In the genomic region with DNA sequence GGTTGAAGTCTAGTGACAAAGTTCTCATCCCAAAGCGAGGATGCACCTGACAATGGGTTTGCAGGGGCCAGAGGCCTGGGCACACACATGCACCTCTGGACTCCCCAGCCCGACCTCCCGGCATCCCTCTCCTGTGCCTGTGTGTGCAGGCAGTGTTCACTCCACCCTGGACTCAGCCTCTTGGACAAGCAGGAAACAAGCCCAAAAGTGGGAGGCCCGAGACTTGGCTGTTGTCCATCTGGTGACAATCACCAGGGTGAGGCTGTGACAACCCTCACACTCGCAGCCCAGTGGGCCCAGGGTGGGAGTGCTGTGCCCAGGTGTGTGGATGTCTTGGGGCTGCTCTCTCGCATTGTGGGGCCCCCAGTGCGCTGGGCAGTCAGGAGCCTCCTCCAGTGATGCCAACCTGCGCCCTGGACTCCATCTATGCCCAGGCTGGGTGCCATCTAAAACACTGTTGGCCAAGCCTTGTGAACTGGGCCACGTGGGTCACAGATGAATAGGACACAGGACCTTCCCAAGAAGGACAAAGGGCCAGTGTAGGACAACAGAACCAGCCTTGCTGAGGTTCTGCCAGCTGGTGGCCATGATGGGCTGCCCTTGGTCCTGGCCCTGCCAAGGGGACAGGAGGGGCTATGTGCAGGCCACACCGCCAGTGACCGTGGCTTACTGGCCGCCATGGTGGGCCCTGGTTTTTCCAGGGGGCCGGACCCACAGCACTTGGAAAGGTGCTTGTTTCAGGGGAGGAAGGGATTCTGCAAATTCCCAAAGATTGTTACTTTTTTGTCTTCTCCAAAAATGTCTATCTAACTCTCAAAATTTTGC, we compare ENCODE assay signal across 20 cellular contexts.
A peak's percentile ranks its signal among the peaks of the same experiment; 100 is the strongest.
DNase-seq lines count a peak whose midpoint lies in the region; TF ChIP-seq lines count a peak whose summit lies in the region.
"Had no signal": no experiment of that assay in that cellular context is flagged by ENCODE, and none has a peak within 500 bp of the region (broad histone marks: within the 10 kb centered on the region; RNA-seq: fewer than 3 reads in every experiment).

No MANE protein-coding gene starts in this region.

- no peak overlapping the region for H3K4me3 ChIP-seq in coronary artery
- no peak overlapping the region for H3K4me3 ChIP-seq in neural progenitor cell
- H3K4me3 ChIP-seq in stomach: no peak overlapping the region
- H3K4me3 ChIP-seq: HAP-1, Peyer's patch had no signal

- H3K27ac ChIP-seq in coronary artery (no peak overlapping the region), neural progenitor cell (no peak overlapping the region), stomach (no peak overlapping the region)
- H3K27ac ChIP-seq: C4-2B, Peyer's patch had no signal

- no peak overlapping the region for H3K4me2 ChIP-seq in neural progenitor cell

- no peak for TF ChIP-seq EP300 in stomach (IDR thresholded peaks at IDR 0.05)

- intact Hi-C loops in CD14-positive monocyte (cut with micrococcal nuclease) (no loop called here), stomach (cut with DNase I; ENCODE audit: low total_unique reads) (no loop called here)

- no peak for TF ChIP-seq CTCF in CD14-positive monocyte (IDR thresholded peaks at IDR 0.05)
- TF ChIP-seq CTCF in coronary artery (IDR thresholded peaks at IDR 0.05): no peak
- TF ChIP-seq CTCF in neural progenitor cell (IDR thresholded peaks at IDR 0.05): no peak
- no peak for TF ChIP-seq CTCF in stomach (IDR thresholded peaks at IDR 0.05)

- CTCF ChIA-PET in activated CD4-positive, alpha-beta memory T cell treated with anti-CD3 and anti-CD28 coated beads, Interleukin-2, amount 10 ng/mL, durations not matched to agents 7 days and 5 days (lab: Charles Lee): no interaction called here

- POLR2A ChIA-PET in activated CD4-positive, alpha-beta memory T cell treated with anti-CD3 and anti-CD28 coated beads, Interleukin-2, amount 10 ng/mL, durations not matched to agents 7 days and 5 days (lab: Charles Lee): no interaction called here

- H3K79me2 ChIP-seq in neural progenitor cell (ENCODE audit: low read depth): no peaks in the 10 kb centered on the region

- WGBS in stomach, 5 donors: 68 to 79% (median 76%) methylated on average over 8 to 13 of the region's 13 CpGs

- no peaks in the 10 kb centered on the region for H4K20me1 ChIP-seq in neural progenitor cell (ENCODE audit: low read depth)

- H3K27ac Mint-ChIP-seq in CD14-positive monocyte (no peak overlapping the region), neural progenitor cell (peak overlapping the region; percentile 25)
- no peak overlapping the region for H3K27ac Mint-ChIP-seq in activated CD4-positive, alpha-beta memory T cell treated with anti-CD3 and anti-CD28 coated beads, Interleukin-2, amount 10 ng/mL, durations not matched to agents 7 days and 5 days

- H3K4me1 ChIP-seq in neural progenitor cell (no peaks in the 10 kb centered on the region), stomach (peaks cover 0 to 4% (median 0%) of the 10 kb centered on the region in 4 donors)
- H3K4me1 ChIP-seq: HAP-1, Peyer's patch had no signal

- H3K4me3 Mint-ChIP-seq in CD14-positive monocyte (no peak overlapping the region), neural progenitor cell (no peak overlapping the region)
- no peak overlapping the region for H3K4me3 Mint-ChIP-seq in activated CD4-positive, alpha-beta memory T cell treated with anti-CD3 and anti-CD28 coated beads, Interleukin-2, amount 10 ng/mL, durations not matched to agents 7 days and 5 days

- no peak for TF ChIP-seq POLR2A in stomach (IDR thresholded peaks at IDR 0.05)

- H3K9me3 ChIP-seq in neural progenitor cell (ENCODE audit: low read depth) (no peaks in the 10 kb centered on the region), stomach (no peaks in the 10 kb centered on the region)
- H3K9me3 ChIP-seq: HAP-1, Peyer's patch had no signal

- H2AFZ ChIP-seq in neural progenitor cell (replicated peaks): no peak overlapping the region

- no peaks in the 10 kb centered on the region for H3K36me3 ChIP-seq in neural progenitor cell
- H3K36me3 ChIP-seq in stomach: no peaks in the 10 kb centered on the region
- H3K36me3 ChIP-seq: HAP-1, Peyer's patch had no signal

- no peaks in the 10 kb centered on the region for H3F3A ChIP-seq in neural progenitor cell (ENCODE audit: low read depth)

- peaks cover 0 to 5% (median 2%) of the 10 kb centered on the region in 3 donors for H3K27me3 Mint-ChIP-seq in CD14-positive monocyte (ENCODE audit: low read depth in 3 of 3)
- H3K27me3 Mint-ChIP-seq in neural progenitor cell (ENCODE audit: insufficient read depth, low read depth): peaks cover 6% of the 10 kb centered on the region
- no peaks in the 10 kb centered on the region for H3K27me3 Mint-ChIP-seq in activated CD4-positive, alpha-beta memory T cell treated with anti-CD3 and anti-CD28 coated beads, Interleukin-2, amount 10 ng/mL, durations not matched to agents 7 days and 5 days

- H3K9ac ChIP-seq in neural progenitor cell: no peak overlapping the region

- H3K36me3 Mint-ChIP-seq in CD14-positive monocyte (no peaks in the 10 kb centered on the region), neural progenitor cell (no peaks in the 10 kb centered on the region)
- H3K36me3 Mint-ChIP-seq in activated CD4-positive, alpha-beta memory T cell treated with anti-CD3 and anti-CD28 coated beads, Interleukin-2, amount 10 ng/mL, durations not matched to agents 7 days and 5 days (ENCODE audit: low read depth): no peaks in the 10 kb centered on the region

- H3K9me3 Mint-ChIP-seq in CD14-positive monocyte (peaks cover 0 to 3% (median 0%) of the 10 kb centered on the region in 7 donors), neural progenitor cell (no peaks in the 10 kb centered on the region)
- H3K9me3 Mint-ChIP-seq in activated CD4-positive, alpha-beta memory T cell treated with anti-CD3 and anti-CD28 coated beads, Interleukin-2, amount 10 ng/mL, durations not matched to agents 7 days and 5 days: peaks cover 3% of the 10 kb centered on the region

- H3K4me1 Mint-ChIP-seq in CD14-positive monocyte (no peaks in the 10 kb centered on the region), neural progenitor cell (peaks cover 18% of the 10 kb centered on the region)
- H3K4me1 Mint-ChIP-seq in activated CD4-positive, alpha-beta memory T cell treated with anti-CD3 and anti-CD28 coated beads, Interleukin-2, amount 10 ng/mL, durations not matched to agents 7 days and 5 days: no peaks in the 10 kb centered on the region

- no peaks in the 10 kb centered on the region for H3K27me3 ChIP-seq in neural progenitor cell
- peaks cover 0 to 9% (median 3%) of the 10 kb centered on the region in 3 donors for H3K27me3 ChIP-seq in stomach
- H3K27me3 ChIP-seq: Peyer's patch had no signal

- DNase-seq in CD14-positive monocyte (ENCODE audit: low spot score): peak; percentile 36
- peak; percentile 57 for DNase-seq in coronary artery (ENCODE audit: low spot score)
- DNase-seq in neural progenitor cell (ENCODE audit: low spot score): no peak
- peak; percentile 21 for DNase-seq in stomach
- DNase-seq in hippocampal formation (lab: John Stamatoyannopoulos, UW): no peak
- no peak for DNase-seq in NCI-H526 (lab: John Stamatoyannopoulos, UW)
- DNase-seq in activated CD4-positive, alpha-beta memory T cell treated with anti-CD3 and anti-CD28 coated beads, Interleukin-2, amount 10 ng/mL, durations not matched to agents 7 days and 5 days: no peak
- no peak for DNase-seq in NCI-H2171 (lab: John Stamatoyannopoulos, UW)
- DNase-seq: DND-41; MM.1S; NCI-H1092; NCI-H1436 treated with DMSO at 0.1 percent for 48 hours; NCI-H2029; NCI-H2171 treated with DMSO at 0.1 percent for 48 hours; NCI-H446; NCI-H748 treated with DMSO at 0.1 percent for 48 hours; NK-92 treated with Interleukin-12 subunit alpha and Interleukin-12 subunit beta, amount 100 ng/mL, for 24 hours had no signal

Comparison
In these comparisons a context has a peak if more than half of its experiments do, and no peak if none do; other contexts are left out.
1. DNase-seq: peak in CD14-positive monocyte (single experiment), coronary artery (single experiment) and stomach (single experiment); none in neural progenitor cell (single experiment), hippocampal formation (0 of 2), NCI-H526 (0 of 2), activated CD4-positive, alpha-beta memory T cell treated with anti-CD3 and anti-CD28 coated beads, Interleukin-2, amount 10 ng/mL, durations not matched to agents 7 days and 5 days (single experiment) and NCI-H2171 (single experiment).